ENCODE assay signal across 8 cellular contexts in genomic region chr4:39527296-39528055, GRCh38. TPM values are rescaled to one million over a fixed set of nuclear protein-coding genes. Genes with fewer than 3 reads are reported as not detected.
DNase-seq lines count a peak whose midpoint lies in the region; ATAC-seq and TF ChIP-seq lines count a peak whose summit lies in the region.

Gene UGDH (minus strand): TSS chr4:39527439. CDS start chr4:39521512, 5,927 bp downstream.

- peak within 1 kb of the TSS; percentile 98 for H3K4me3 Mint-ChIP-seq in activated CD4-positive, alpha-beta T cell treated with anti-CD3 and anti-CD28 coated beads, Interleukin-2, amount 10 ng/mL, durations not matched to agents 24 days and 14 days

- peak within 1 kb of the TSS; percentile 82 to 91 (median 86) for H3K9ac ChIP-seq in BLaER1 treated with 17β-estradiol and CSF1 and Interleukin-3, amounts not matched to agents 10 nM and 100 nM

- H3K9me3 ChIP-seq in BLaER1 treated with 17β-estradiol and CSF1 and Interleukin-3, amounts not matched to agents 10 nM and 100 nM (replicated peaks in 1 of 11): peaks cover 24 to 26% (median 25%) of the 10 kb centered on the region in 11 experiments

- ATAC-seq in GM19324 (IDR thresholded peaks at IDR 0.05; ENCODE audit: low FRiP score, unreplicated experiment): peak; percentile 97
- peak; percentile 93 for ATAC-seq in HG03469 (IDR thresholded peaks at IDR 0.05; ENCODE audit: unreplicated experiment)
- peak; percentile 88 for ATAC-seq in left colon

- intact Hi-C loops in activated CD4-positive, alpha-beta T cell treated with anti-CD3 and anti-CD28 coated beads, Interleukin-2, amount 10 ng/mL, durations not matched to agents 24 days and 14 days (cut with micrococcal nuclease): loop anchor here (1.0 to 10.0 kb wide), 6 partner anchors 68 to 1213 kb away; partner anchors contain the start of genes LIAS, N4BP2, PDS5A and SMIM14
- intact Hi-C loops in left colon (cut with DNase I, micrococcal nuclease): loop anchor here in 1 of 2 donors (5.0 kb wide), 1 partner anchor 110 kb away; the partner anchor contains the start of gene SMIM14

- peaks cover 18% of the 10 kb centered on the region for H3K9me3 Mint-ChIP-seq in activated CD4-positive, alpha-beta T cell treated with anti-CD3 and anti-CD28 coated beads, Interleukin-2, amount 10 ng/mL, durations not matched to agents 24 days and 14 days

- peaks cover 9 to 26% (median 21%) of the 10 kb centered on the region in 11 experiments; a peak in 18 of 22 replicates for H3K36me3 ChIP-seq in BLaER1 treated with 17β-estradiol and CSF1 and Interleukin-3, amounts not matched to agents 10 nM and 100 nM

- no peaks in the 10 kb centered on the region for H3K27me3 ChIP-seq in BLaER1 treated with 17β-estradiol and CSF1 and Interleukin-3, amounts not matched to agents 10 nM and 100 nM

- H3K4me2 ChIP-seq in BLaER1 treated with 17β-estradiol and CSF1 and Interleukin-3, amounts not matched to agents 10 nM and 100 nM: peak within 1 kb of the TSS; percentile 82 to 99 (median 94)

- H3K4me1 Mint-ChIP-seq in activated CD4-positive, alpha-beta T cell treated with anti-CD3 and anti-CD28 coated beads, Interleukin-2, amount 10 ng/mL, durations not matched to agents 24 days and 14 days: peaks cover 20% of the 10 kb centered on the region

- H3K36me3 Mint-ChIP-seq in activated CD4-positive, alpha-beta T cell treated with anti-CD3 and anti-CD28 coated beads, Interleukin-2, amount 10 ng/mL, durations not matched to agents 24 days and 14 days (ENCODE audit: low read depth): peaks cover 20% of the 10 kb centered on the region

- peak within 1 kb of the TSS; percentile 95 for H3K27ac Mint-ChIP-seq in activated CD4-positive, alpha-beta T cell treated with anti-CD3 and anti-CD28 coated beads, Interleukin-2, amount 10 ng/mL, durations not matched to agents 24 days and 14 days

- peak within 1 kb of the TSS; percentile 69 to 89 (median 81) for H3K27ac ChIP-seq in BLaER1 treated with 17β-estradiol and CSF1 and Interleukin-3, amounts not matched to agents 10 nM and 100 nM
- H3K27ac ChIP-seq in coronary artery: peak within 1 kb of the TSS; percentile 93 to 95

- peaks cover 0 to 12% (median 0%) of the 10 kb centered on the region in 11 experiments; a peak in 4 of 22 replicates for H4K20me1 ChIP-seq in BLaER1 treated with 17β-estradiol and CSF1 and Interleukin-3, amounts not matched to agents 10 nM and 100 nM

- no peak for TF ChIP-seq CTCF in coronary artery (IDR thresholded peaks at IDR 0.05)

- H3K27me3 Mint-ChIP-seq in activated CD4-positive, alpha-beta T cell treated with anti-CD3 and anti-CD28 coated beads, Interleukin-2, amount 10 ng/mL, durations not matched to agents 24 days and 14 days: no peaks in the 10 kb centered on the region

- peak within 1 kb of the TSS; percentile 82 to 97 (median 89) for H3K4me3 ChIP-seq in BLaER1 treated with 17β-estradiol and CSF1 and Interleukin-3, amounts not matched to agents 10 nM and 100 nM
- peak within 1 kb of the TSS; percentile 92 for H3K4me3 ChIP-seq in coronary artery

- peak; percentile 97 for DNase-seq in NCI-H526 treated with DMSO at 0.1 percent for 48 hours (lab: John Stamatoyannopoulos, UW)
- DNase-seq in activated CD4-positive, alpha-beta T cell treated with anti-CD3 and anti-CD28 coated beads, Interleukin-2, amount 10 ng/mL, durations not matched to agents 24 days and 14 days: peak; percentile 99
- peak; percentile 98 for DNase-seq in coronary artery (ENCODE audit: low spot score)
- peak; percentile 97 to 98 for DNase-seq in left colon
- peak; percentile 90 for DNase-seq in stimulated activated CD4-positive, alpha-beta T cell treated with anti-CD3 and anti-CD28 coated beads, Interleukin-1b, Interleukin-23, amount 100 ng/mL, for 48 hours

- H3K4me1 ChIP-seq in BLaER1 treated with 17β-estradiol and CSF1 and Interleukin-3, amounts not matched to agents 10 nM and 100 nM: peaks cover 11 to 21% (median 20%) of the 10 kb centered on the region in 10 experiments

RNA-seq across cellular contexts. Expression of gene UGDH, which starts in this region (rescaled TPM):
- total RNA-seq in activated CD4-positive, alpha-beta T cell treated with anti-CD3 and anti-CD28 coated beads, Interleukin-2, amount 10 ng/mL, durations not matched to agents 24 days and 14 days: 23.1 and 29.2 TPM in 2 replicates
- total RNA-seq in left colon: 100 to 1,000 TPM; 208 to 303 TPM

Comparison
In these comparisons a context has a peak if more than half of its experiments do, and no peak if none do; other contexts are left out.
1. Peak in every context shown above with its lines: DNase-seq, ATAC-seq, H3K4me3 ChIP-seq and H3K27ac ChIP-seq.